8 cellular contexts compared by ENCODE assay signal in genomic region chr6:26031595-26032386, GRCh38. TPM values are rescaled to one million over a fixed set of nuclear protein-coding genes. Genes with fewer than 3 reads are reported as not detected.
A peak's percentile ranks its signal among the peaks of the same experiment; 100 is the strongest.
DNase-seq lines count a peak whose midpoint lies in the region; ATAC-seq and TF ChIP-seq lines count a peak whose summit lies in the region.

No MANE protein-coding gene starts in this region.

- H3K27me3 ChIP-seq in layer of hippocampus (ENCODE audit: control insufficient read depth, insufficient read depth, low read length): no peaks in the 10 kb centered on the region

- H3K9me3 Mint-ChIP-seq in CD14-positive monocyte: peaks cover 0 to 2% (median 0%) of the 10 kb centered on the region in 7 donors

- H3K27ac Mint-ChIP-seq in CD14-positive monocyte: peak overlapping the region; percentile 73 to 94 (median 90)

- DNase-seq in CD14-positive monocyte (ENCODE audit: low spot score) (peak; percentile 68), NCI-H524 (lab: John Stamatoyannopoulos, UW) (peak; percentile 98), coronary artery (ENCODE audit: low spot score) (peak; percentile 84)
- DNase-seq in activated CD4-positive, alpha-beta T cell treated with anti-CD3 and anti-CD28 coated beads for 4 hours: peak; percentile 74 to 85
- DNase-seq in stimulated activated CD4-positive, alpha-beta T cell treated with anti-CD3 and anti-CD28 coated beads, Interleukin-2, amount 100 ng/mL, for 48 hours: peak; percentile 79

- peaks cover 0 to 4% (median 3%) of the 10 kb centered on the region in 3 donors for H3K27me3 Mint-ChIP-seq in CD14-positive monocyte (ENCODE audit: low read depth in 3 of 3)

- H3K4me3 ChIP-seq in coronary artery: peak overlapping the region; percentile 76

- H3K4me3 Mint-ChIP-seq in CD14-positive monocyte: peak overlapping the region; percentile 89 to 95

- H3K4me1 Mint-ChIP-seq in CD14-positive monocyte: peaks cover 46% of the 10 kb centered on the region

- TF ChIP-seq CTCF in CD14-positive monocyte (IDR thresholded peaks at IDR 0.05): no peak
- no peak for TF ChIP-seq CTCF in coronary artery (IDR thresholded peaks at IDR 0.05)

- intact Hi-C loops in CD14-positive monocyte (cut with micrococcal nuclease): loop anchor here (10.0 kb wide), 2 partner anchors 243 to 1103 kb away; a partner anchor contains a TSS

- peak overlapping the region; percentile 94 to 95 for H3K27ac ChIP-seq in coronary artery
- peak overlapping the region; percentile 73 for H3K27ac ChIP-seq in layer of hippocampus (ENCODE audit: low read depth, low read length)

- H3K36me3 Mint-ChIP-seq in CD14-positive monocyte: no peaks in the 10 kb centered on the region

- ATAC-seq in GM19328 (IDR thresholded peaks at IDR 0.05; ENCODE audit: unreplicated experiment) (peak; percentile 46), HG03460 (IDR thresholded peaks at IDR 0.05; ENCODE audit: unreplicated experiment) (peak; percentile 50)

RNA-seq across cellular contexts. Expression of gene HFE, which starts 55.4 kb away (rescaled TPM):
- 10 to 100 TPM; 14.1 to 16.1 TPM for polyA plus RNA-seq in CD14-positive monocyte

Comparison
In these comparisons a context has a peak if more than half of its experiments do, and no peak if none do; other contexts are left out.
1. Peak in every context shown above with its lines: DNase-seq, ATAC-seq, H3K4me3 ChIP-seq and H3K27ac ChIP-seq.